8 cellular contexts compared by ENCODE assay signal in the genomic region with DNA sequence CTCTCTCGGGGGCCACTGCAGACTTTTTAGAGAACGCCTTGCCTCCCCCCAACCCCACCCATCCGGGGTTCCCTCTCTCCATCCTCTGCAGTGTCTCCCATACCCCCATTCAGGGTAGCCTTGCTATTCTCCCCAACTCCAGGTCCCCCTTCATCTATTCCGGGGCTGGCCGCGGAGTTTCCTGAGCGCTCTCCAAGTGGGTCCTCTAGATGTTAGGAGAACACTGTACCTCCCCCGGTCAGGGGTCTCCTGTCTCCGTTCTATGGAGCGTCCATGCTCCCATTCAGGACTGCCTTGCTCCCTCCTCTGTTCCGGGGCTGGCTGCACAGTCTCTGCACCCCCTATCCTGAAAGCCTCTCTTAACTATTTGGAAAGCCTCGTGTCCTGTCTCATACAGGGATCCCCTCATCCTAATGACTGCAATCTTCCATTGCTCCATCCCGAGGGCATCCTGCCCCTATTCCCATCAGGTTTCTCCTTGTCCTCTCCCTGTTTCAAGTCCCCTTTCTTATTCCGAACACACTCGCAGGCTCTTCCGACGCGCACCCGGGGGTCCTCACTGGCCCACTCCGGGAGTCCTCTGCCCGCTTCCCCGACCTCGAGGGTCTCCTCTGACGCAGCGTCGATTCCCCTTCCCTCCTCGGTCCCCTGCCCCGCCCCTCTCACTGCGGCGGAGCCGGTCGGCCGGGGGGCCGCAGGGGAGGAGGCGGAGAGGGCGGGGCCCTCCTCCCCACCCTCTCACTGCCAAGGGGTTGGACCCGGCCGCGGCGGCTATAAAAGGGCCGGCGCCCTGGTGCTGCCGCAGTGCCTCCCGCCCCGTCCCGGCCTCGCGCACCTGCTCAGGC. TPM values are rescaled to one million over a fixed set of nuclear protein-coding genes. Genes with fewer than 3 reads are reported as not detected.
DNase-seq lines count a peak whose midpoint lies in the region; ATAC-seq and TF ChIP-seq lines count a peak whose summit lies in the region.

A gene with protein sequence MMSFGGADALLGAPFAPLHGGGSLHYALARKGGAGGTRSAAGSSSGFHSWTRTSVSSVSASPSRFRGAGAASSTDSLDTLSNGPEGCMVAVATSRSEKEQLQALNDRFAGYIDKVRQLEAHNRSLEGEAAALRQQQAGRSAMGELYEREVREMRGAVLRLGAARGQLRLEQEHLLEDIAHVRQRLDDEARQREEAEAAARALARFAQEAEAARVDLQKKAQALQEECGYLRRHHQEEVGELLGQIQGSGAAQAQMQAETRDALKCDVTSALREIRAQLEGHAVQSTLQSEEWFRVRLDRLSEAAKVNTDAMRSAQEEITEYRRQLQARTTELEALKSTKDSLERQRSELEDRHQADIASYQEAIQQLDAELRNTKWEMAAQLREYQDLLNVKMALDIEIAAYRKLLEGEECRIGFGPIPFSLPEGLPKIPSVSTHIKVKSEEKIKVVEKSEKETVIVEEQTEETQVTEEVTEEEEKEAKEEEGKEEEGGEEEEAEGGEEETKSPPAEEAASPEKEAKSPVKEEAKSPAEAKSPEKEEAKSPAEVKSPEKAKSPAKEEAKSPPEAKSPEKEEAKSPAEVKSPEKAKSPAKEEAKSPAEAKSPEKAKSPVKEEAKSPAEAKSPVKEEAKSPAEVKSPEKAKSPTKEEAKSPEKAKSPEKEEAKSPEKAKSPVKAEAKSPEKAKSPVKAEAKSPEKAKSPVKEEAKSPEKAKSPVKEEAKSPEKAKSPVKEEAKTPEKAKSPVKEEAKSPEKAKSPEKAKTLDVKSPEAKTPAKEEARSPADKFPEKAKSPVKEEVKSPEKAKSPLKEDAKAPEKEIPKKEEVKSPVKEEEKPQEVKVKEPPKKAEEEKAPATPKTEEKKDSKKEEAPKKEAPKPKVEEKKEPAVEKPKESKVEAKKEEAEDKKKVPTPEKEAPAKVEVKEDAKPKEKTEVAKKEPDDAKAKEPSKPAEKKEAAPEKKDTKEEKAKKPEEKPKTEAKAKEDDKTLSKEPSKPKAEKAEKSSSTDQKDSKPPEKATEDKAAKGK (plus strand): TSS at position 802 of the 845 bp plus-strand sequence. CDS start 45 bp downstream, outside the sequence.

- no peaks in the 10 kb centered on the region for H3K79me2 ChIP-seq in Karpas-422 (ENCODE audit: low read length)

- no peak for TF ChIP-seq CTCF in AG04449 (IDR thresholded peaks at IDR 0.05; ENCODE audit: insufficient read depth, low read length, missing control alignments)
- TF ChIP-seq CTCF in mesothelial cell of epicardium (IDR thresholded peaks at IDR 0.05; ENCODE audit: unreplicated experiment), result no peak

- no peaks in the 10 kb centered on the region for H3K9me3 ChIP-seq in Karpas-422 (ENCODE audit: low read length)

- H3K4me2 ChIP-seq in Karpas-422 (ENCODE audit: low read depth, low read length, poor library complexity, severe bottlenecking), result no peak within 1 kb of the TSS

- H3K36me3 ChIP-seq in Karpas-422 (ENCODE audit: insufficient read depth, low read length), result no peaks in the 10 kb centered on the region

- H2AFZ ChIP-seq in Karpas-422 (ENCODE audit: low read length), result no peak within 1 kb of the TSS

- peaks cover 22% of the 10 kb centered on the region; the same call in 1 of the 2 replicates for H4K20me1 ChIP-seq in Karpas-422 (ENCODE audit: insufficient read depth, low read depth, low read length)

- peak within 1 kb of the TSS; percentile 57 for H3K27ac Mint-ChIP-seq in activated naive CD8-positive, alpha-beta T cell treated with anti-CD3 and anti-CD28 coated beads, Interleukin-2, amount 50 U/mL, for 24 hours
- H3K27ac Mint-ChIP-seq in mesothelial cell of epicardium, result no peak within 1 kb of the TSS

- peaks cover 50% of the 10 kb centered on the region for H3K27me3 Mint-ChIP-seq in activated naive CD8-positive, alpha-beta T cell treated with anti-CD3 and anti-CD28 coated beads, Interleukin-2, amount 50 U/mL, for 24 hours
- peaks cover 78% of the 10 kb centered on the region for H3K27me3 Mint-ChIP-seq in mesothelial cell of epicardium (ENCODE audit: low read depth)

- H3K36me3 Mint-ChIP-seq in activated naive CD8-positive, alpha-beta T cell treated with anti-CD3 and anti-CD28 coated beads, Interleukin-2, amount 50 U/mL, for 24 hours (ENCODE audit: low read depth), result no peaks in the 10 kb centered on the region
- no peaks in the 10 kb centered on the region for H3K36me3 Mint-ChIP-seq in mesothelial cell of epicardium

- peak within 1 kb of the TSS; percentile 49 for H3K4me3 ChIP-seq in AG04449 (ENCODE audit: low read depth, low read length)
- no peak within 1 kb of the TSS for H3K4me3 ChIP-seq in Karpas-422 (ENCODE audit: low read length)

- H3K4me1 Mint-ChIP-seq in activated naive CD8-positive, alpha-beta T cell treated with anti-CD3 and anti-CD28 coated beads, Interleukin-2, amount 50 U/mL, for 24 hours, result peaks cover 10% of the 10 kb centered on the region
- peaks cover 24% of the 10 kb centered on the region for H3K4me1 Mint-ChIP-seq in mesothelial cell of epicardium

- H3K9me2 ChIP-seq in Karpas-422 (replicated peaks; ENCODE audit: insufficient read depth, low read length), result no peaks in the 10 kb centered on the region

- peak within 1 kb of the TSS; percentile 77 for H3K4me3 Mint-ChIP-seq in activated naive CD8-positive, alpha-beta T cell treated with anti-CD3 and anti-CD28 coated beads, Interleukin-2, amount 50 U/mL, for 24 hours
- peak within 1 kb of the TSS; percentile 50 for H3K4me3 Mint-ChIP-seq in mesothelial cell of epicardium

- H3K27ac ChIP-seq in Karpas-422 (ENCODE audit: low read length), result no peak within 1 kb of the TSS

- POLR2A ChIA-PET in AG04449 (lab: Yijun Ruan, JAX), result no interaction called here

- no peaks in the 10 kb centered on the region for H3K9me3 Mint-ChIP-seq in activated naive CD8-positive, alpha-beta T cell treated with anti-CD3 and anti-CD28 coated beads, Interleukin-2, amount 50 U/mL, for 24 hours
- no peaks in the 10 kb centered on the region for H3K9me3 Mint-ChIP-seq in mesothelial cell of epicardium

- no peak within 1 kb of the TSS for H3K9ac ChIP-seq in Karpas-422 (ENCODE audit: low read length)

- H3K4me1 ChIP-seq in Karpas-422 (ENCODE audit: low read length), result peaks cover 25% of the 10 kb centered on the region

- DNase-seq in AG04449 (ENCODE audit: low read depth, low spot score) (no peak), HK-2 (ENCODE audit: unreplicated experiment) (peak; percentile 36), mesothelial cell of epicardium (ENCODE audit: low spot score in 2 of 2, unreplicated experiment in 2 of 2) (no peak), medulla oblongata (ENCODE audit: extremely low spot score) (no peak), Karpas-422 (no peak)
- no peak for DNase-seq in activated naive CD8-positive, alpha-beta T cell treated with anti-CD3 and anti-CD28 coated beads, Interleukin-2, amount 50 U/mL, for 24 hours

- ATAC-seq in activated naive CD8-positive, alpha-beta T cell treated with anti-CD3 and anti-CD28 coated beads, Interleukin-2, amount 50 U/mL, for 24 hours, result no peak
- ATAC-seq in GM21381 (IDR thresholded peaks at IDR 0.05; ENCODE audit: unreplicated experiment) (no peak), HG03280 (IDR thresholded peaks at IDR 0.05; ENCODE audit: unreplicated experiment) (no peak)

- CTCF ChIA-PET in AG04449 (lab: Yijun Ruan, JAX), result interaction anchor here (1.6 kb wide), 1 partner anchor 8 kb away, joined by 9 read pairs; no protein-coding TSS in a partner anchor

- H3K27me3 ChIP-seq in Karpas-422 (ENCODE audit: low read length), result no peaks in the 10 kb centered on the region

RNA-seq across cellular contexts. Expression of the gene that starts here (rescaled TPM):
- total RNA-seq in mesothelial cell of epicardium, result 3.4 to 4.3 TPM (median 3.5 TPM) in 3 replicates
- not detected in 2 replicates for total RNA-seq in Karpas-422 (2014; rRNA removed; shearing (Covaris generic); ENCODE audit: low replicate concordance)
